ENCODE assay signal across 1 cellular context in the genomic region with DNA sequence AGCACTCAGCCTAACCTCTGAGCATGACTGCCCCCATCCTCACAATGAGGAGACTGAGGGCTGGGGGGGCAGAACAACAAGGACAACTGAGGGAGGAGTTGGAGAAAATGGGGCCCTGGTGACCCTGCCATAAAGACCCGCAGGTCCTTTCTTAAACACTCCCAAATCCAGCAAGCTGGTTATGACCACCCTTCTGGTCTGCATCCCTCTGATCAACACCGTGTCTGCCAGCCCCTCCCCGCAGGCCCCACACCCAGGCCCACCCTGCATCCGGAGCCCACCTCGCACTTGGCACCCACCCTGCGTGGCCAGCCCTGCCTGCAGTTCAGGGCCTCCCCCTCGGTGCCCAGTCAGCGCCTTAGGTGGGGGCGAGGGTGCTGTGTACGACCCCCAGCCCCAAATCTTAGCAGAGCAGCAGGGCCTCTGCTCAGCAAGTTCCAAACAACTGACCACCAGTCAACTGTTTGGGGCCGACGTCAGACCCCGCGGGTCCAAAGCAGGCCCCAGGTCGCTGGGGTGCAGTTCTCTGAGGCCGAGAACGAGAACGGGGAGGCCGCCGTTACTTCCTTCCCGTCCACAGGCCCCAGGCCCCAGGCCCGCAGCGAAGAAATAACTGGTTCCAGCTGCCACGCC.
A peak's percentile ranks its signal among the peaks of the same experiment; 100 is the strongest.
TF ChIP-seq lines count a peak whose summit lies in the region.

No MANE protein-coding gene starts in this region.

TF ChIP-seq in HepG2, 621 proteins besides CTCF, POLR2A, EP300 and RAD21 (continued from another document):
- TF ChIP-seq ZSCAN21 (CRISPR knock-in tag; IDR thresholded peaks at IDR 0.05; ENCODE audit: borderline replicate concordance) (peak; percentile 53; the same call in 1 of the 2 replicates), CHD2 (IDR thresholded peaks at IDR 0.05; ENCODE audit: low read depth, low read length) (0 out of 2 replicates have a peak, but pooled peaks have one; percentile 7), ZNF10 (CRISPR knock-in tag; IDR thresholded peaks at IDR 0.05; ENCODE audit: borderline replicate concordance, low read depth) (0 out of 2 replicates have a peak, but pooled peaks have one; percentile 35), ZNF451 (CRISPR knock-in tag; IDR thresholded peaks at IDR 0.05) (0 out of 2 replicates have a peak, but pooled peaks have one; percentile 63), ZNF768 (CRISPR knock-in tag; IDR thresholded peaks at IDR 0.05) (peak; percentile 31), PHF8 (CRISPR knock-in tag; IDR thresholded peaks at IDR 0.05) (no peak), RBM22 (optimal IDR thresholded peaks at IDR 0.05; ENCODE audit: low read length) (no peak), NFYB (CRISPR knock-in tag; IDR thresholded peaks at IDR 0.05) (no peak), ZNF512B (CRISPR knock-in tag; IDR thresholded peaks at IDR 0.05; ENCODE audit: borderline replicate concordance) (peak; percentile 68; the same call in 1 of the 2 replicates), TOE1 (CRISPR knock-in tag; IDR thresholded peaks at IDR 0.05) (no peak; the same call in 1 of the 2 replicates), ZBTB21 (CRISPR knock-in tag; IDR thresholded peaks at IDR 0.05) (0 out of 2 replicates have a peak, but pooled peaks have one; percentile 8), HNF1B (CRISPR knock-in tag; IDR thresholded peaks at IDR 0.05) (0 out of 2 replicates have a peak, but pooled peaks have one; percentile 35), ZNF317 (CRISPR knock-in tag; IDR thresholded peaks at IDR 0.05) (0 out of 2 replicates have a peak, but pooled peaks have one; percentile 25), BCL3 (CRISPR knock-in tag; IDR thresholded peaks at IDR 0.05) (0 out of 2 replicates have a peak, but pooled peaks have one; percentile 7), ZNF670 (CRISPR knock-in tag; IDR thresholded peaks at IDR 0.05; ENCODE audit: borderline replicate concordance) (peak; percentile 44; the same call in 1 of the 2 replicates), ZNF430 (CRISPR knock-in tag; IDR thresholded peaks at IDR 0.05) (no peak), AGO1 (IDR thresholded peaks at IDR 0.05; ENCODE audit: low read depth, low read length, poor library complexity, severe bottlenecking) (peak; percentile 80), ZBTB7A (CRISPR knock-in tag; IDR thresholded peaks at IDR 0.05) (peak; percentile 67; the same call in 1 of the 2 replicates), JUND (CRISPR knock-in tag; IDR thresholded peaks at IDR 0.05) (0 out of 2 replicates have a peak, but pooled peaks have one; percentile 30), SRY (CRISPR knock-in tag; IDR thresholded peaks at IDR 0.05) (no peak)
- TF ChIP-seq, protein P1, sequence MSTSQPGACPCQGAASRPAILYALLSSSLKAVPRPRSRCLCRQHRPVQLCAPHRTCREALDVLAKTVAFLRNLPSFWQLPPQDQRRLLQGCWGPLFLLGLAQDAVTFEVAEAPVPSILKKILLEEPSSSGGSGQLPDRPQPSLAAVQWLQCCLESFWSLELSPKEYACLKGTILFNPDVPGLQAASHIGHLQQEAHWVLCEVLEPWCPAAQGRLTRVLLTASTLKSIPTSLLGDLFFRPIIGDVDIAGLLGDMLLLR (CRISPR knock-in tag; IDR thresholded peaks at IDR 0.05), result 0 out of 2 replicates have a peak, but pooled peaks have one; percentile 12
